Comparison of ENCODE assay signal across 1 cellular context in the genomic region with DNA sequence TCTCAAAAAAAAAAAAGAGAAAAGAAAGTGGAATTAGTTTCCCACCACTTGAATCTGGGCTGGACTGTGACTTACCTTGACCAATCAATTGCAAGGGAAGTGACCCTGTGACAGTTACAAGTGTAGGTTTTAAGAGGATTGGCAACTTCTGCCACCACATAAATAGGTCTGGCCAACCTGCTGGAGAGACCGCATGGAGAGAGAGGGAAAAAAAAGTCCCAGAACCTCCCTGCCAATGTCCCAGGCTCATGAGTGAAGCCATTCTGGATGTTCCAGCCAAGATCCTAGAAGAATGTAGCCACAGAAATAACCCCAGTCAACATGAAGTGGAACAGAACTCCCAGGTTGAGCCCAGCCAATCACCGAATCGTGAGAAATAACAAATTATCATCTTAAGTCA.
TF ChIP-seq lines count a peak whose summit lies in the region.

No MANE protein-coding gene starts in this region.

TF ChIP-seq in H1, 55 proteins besides CTCF, POLR2A, EP300 and RAD21:
- TF ChIP-seq, protein P1, sequence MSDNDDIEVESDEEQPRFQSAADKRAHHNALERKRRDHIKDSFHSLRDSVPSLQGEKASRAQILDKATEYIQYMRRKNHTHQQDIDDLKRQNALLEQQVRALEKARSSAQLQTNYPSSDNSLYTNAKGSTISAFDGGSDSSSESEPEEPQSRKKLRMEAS (IDR thresholded peaks at IDR 0.05) = no peak
- TF ChIP-seq SAP30 (IDR thresholded peaks at IDR 0.05; ENCODE audit: insufficient read depth, insufficient replicate concordance, low read length) = no peak
- no peak for TF ChIP-seq CTBP2 (IDR thresholded peaks at IDR 0.05; ENCODE audit: borderline replicate concordance, insufficient read depth, insufficient read length, low read length)
- TF ChIP-seq POLR2AphosphoS5 (IDR thresholded peaks at IDR 0.05; ENCODE audit: low read depth, low read length) = no peak
- TF ChIP-seq TBP (IDR thresholded peaks at IDR 0.05; ENCODE audit: low read depth, low read length) = no peak
- no peak for TF ChIP-seq HDAC2 (IDR thresholded peaks at IDR 0.05; ENCODE audit: borderline replicate concordance in 1 of 2, low read depth in 2 of 2, low read length in 2 of 2)
- TF ChIP-seq POU5F1 (IDR thresholded peaks at IDR 0.05; ENCODE audit: low read depth, low read length) = no peak
- TF ChIP-seq SIN3A (conservative IDR thresholded peaks at IDR 0.05 in 1 of 2, IDR thresholded peaks at IDR 0.05 in 1 of 2; ENCODE audit: low read depth in 1 of 2, low read length in 2 of 2) = no peak
- no peak for TF ChIP-seq RFX5 (IDR thresholded peaks at IDR 0.05; ENCODE audit: borderline replicate concordance, low read depth, low read length)
- TF ChIP-seq, protein P2, sequence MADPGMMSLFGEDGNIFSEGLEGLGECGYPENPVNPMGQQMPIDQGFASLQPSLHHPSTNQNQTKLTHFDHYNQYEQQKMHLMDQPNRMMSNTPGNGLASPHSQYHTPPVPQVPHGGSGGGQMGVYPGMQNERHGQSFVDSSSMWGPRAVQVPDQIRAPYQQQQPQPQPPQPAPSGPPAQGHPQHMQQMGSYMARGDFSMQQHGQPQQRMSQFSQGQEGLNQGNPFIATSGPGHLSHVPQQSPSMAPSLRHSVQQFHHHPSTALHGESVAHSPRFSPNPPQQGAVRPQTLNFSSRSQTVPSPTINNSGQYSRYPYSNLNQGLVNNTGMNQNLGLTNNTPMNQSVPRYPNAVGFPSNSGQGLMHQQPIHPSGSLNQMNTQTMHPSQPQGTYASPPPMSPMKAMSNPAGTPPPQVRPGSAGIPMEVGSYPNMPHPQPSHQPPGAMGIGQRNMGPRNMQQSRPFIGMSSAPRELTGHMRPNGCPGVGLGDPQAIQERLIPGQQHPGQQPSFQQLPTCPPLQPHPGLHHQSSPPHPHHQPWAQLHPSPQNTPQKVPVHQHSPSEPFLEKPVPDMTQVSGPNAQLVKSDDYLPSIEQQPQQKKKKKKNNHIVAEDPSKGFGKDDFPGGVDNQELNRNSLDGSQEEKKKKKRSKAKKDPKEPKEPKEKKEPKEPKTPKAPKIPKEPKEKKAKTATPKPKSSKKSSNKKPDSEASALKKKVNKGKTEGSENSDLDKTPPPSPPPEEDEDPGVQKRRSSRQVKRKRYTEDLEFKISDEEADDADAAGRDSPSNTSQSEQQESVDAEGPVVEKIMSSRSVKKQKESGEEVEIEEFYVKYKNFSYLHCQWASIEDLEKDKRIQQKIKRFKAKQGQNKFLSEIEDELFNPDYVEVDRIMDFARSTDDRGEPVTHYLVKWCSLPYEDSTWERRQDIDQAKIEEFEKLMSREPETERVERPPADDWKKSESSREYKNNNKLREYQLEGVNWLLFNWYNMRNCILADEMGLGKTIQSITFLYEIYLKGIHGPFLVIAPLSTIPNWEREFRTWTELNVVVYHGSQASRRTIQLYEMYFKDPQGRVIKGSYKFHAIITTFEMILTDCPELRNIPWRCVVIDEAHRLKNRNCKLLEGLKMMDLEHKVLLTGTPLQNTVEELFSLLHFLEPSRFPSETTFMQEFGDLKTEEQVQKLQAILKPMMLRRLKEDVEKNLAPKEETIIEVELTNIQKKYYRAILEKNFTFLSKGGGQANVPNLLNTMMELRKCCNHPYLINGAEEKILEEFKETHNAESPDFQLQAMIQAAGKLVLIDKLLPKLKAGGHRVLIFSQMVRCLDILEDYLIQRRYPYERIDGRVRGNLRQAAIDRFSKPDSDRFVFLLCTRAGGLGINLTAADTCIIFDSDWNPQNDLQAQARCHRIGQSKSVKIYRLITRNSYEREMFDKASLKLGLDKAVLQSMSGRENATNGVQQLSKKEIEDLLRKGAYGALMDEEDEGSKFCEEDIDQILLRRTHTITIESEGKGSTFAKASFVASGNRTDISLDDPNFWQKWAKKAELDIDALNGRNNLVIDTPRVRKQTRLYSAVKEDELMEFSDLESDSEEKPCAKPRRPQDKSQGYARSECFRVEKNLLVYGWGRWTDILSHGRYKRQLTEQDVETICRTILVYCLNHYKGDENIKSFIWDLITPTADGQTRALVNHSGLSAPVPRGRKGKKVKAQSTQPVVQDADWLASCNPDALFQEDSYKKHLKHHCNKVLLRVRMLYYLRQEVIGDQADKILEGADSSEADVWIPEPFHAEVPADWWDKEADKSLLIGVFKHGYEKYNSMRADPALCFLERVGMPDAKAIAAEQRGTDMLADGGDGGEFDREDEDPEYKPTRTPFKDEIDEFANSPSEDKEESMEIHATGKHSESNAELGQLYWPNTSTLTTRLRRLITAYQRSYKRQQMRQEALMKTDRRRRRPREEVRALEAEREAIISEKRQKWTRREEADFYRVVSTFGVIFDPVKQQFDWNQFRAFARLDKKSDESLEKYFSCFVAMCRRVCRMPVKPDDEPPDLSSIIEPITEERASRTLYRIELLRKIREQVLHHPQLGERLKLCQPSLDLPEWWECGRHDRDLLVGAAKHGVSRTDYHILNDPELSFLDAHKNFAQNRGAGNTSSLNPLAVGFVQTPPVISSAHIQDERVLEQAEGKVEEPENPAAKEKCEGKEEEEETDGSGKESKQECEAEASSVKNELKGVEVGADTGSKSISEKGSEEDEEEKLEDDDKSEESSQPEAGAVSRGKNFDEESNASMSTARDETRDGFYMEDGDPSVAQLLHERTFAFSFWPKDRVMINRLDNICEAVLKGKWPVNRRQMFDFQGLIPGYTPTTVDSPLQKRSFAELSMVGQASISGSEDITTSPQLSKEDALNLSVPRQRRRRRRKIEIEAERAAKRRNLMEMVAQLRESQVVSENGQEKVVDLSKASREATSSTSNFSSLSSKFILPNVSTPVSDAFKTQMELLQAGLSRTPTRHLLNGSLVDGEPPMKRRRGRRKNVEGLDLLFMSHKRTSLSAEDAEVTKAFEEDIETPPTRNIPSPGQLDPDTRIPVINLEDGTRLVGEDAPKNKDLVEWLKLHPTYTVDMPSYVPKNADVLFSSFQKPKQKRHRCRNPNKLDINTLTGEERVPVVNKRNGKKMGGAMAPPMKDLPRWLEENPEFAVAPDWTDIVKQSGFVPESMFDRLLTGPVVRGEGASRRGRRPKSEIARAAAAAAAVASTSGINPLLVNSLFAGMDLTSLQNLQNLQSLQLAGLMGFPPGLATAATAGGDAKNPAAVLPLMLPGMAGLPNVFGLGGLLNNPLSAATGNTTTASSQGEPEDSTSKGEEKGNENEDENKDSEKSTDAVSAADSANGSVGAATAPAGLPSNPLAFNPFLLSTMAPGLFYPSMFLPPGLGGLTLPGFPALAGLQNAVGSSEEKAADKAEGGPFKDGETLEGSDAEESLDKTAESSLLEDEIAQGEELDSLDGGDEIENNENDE (IDR thresholded peaks at IDR 0.05; ENCODE audit: insufficient replicate concordance, low read length) = no peak
- no peak for TF ChIP-seq MAFK (IDR thresholded peaks at IDR 0.05; ENCODE audit: low read depth, low read length)
- TF ChIP-seq, protein P3, sequence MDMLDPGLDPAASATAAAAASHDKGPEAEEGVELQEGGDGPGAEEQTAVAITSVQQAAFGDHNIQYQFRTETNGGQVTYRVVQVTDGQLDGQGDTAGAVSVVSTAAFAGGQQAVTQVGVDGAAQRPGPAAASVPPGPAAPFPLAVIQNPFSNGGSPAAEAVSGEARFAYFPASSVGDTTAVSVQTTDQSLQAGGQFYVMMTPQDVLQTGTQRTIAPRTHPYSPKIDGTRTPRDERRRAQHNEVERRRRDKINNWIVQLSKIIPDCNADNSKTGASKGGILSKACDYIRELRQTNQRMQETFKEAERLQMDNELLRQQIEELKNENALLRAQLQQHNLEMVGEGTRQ (IDR thresholded peaks at IDR 0.05; ENCODE audit: low read length) = no peak
- no peak for TF ChIP-seq SIRT6 (IDR thresholded peaks at IDR 0.05; ENCODE audit: low read length)
- TF ChIP-seq PHF8 (conservative IDR thresholded peaks at IDR 0.05; ENCODE audit: low read depth, low read length) = no peak
